In genomic region chr3:115099115-115099884, GRCh38 we compare ENCODE assay signal across 9 cellular contexts. TPM values are rescaled to one million over a fixed set of nuclear protein-coding genes. Genes with fewer than 3 reads are reported as not detected.
A peak's percentile ranks its signal among the peaks of the same experiment; 100 is the strongest.
DNase-seq lines count a peak whose midpoint lies in the region; ATAC-seq and TF ChIP-seq lines count a peak whose summit lies in the region.
"Had no signal": no experiment of that assay in that cellular context is flagged by ENCODE, and none has a peak within 500 bp of the region (broad histone marks: within the 10 kb centered on the region; RNA-seq: fewer than 3 reads in every experiment).

No MANE protein-coding gene starts in this region.

- peak overlapping the region; percentile 77 for H3K27ac ChIP-seq in 22Rv1
- H3K27ac ChIP-seq in cingulate gyrus (ENCODE audit: low read depth, low read length) = peak overlapping the region; percentile 69

- peaks cover 17 to 31% of the 10 kb centered on the region in 2 donors for H3K4me1 Mint-ChIP-seq in natural killer cell

- DNase-seq in natural killer cell = no peak
- DNase-seq in NCI-H128 (lab: John Stamatoyannopoulos, UW; ENCODE audit: unreplicated experiment) = no peak
- DNase-seq in effector CD8-positive, alpha-beta T cell (lab: John Stamatoyannopoulos, UW) = no peak
- no peak for DNase-seq in dermis blood vessel endothelial cell
- no peak for DNase-seq in germinal center (ENCODE audit: low spot score)
- DNase-seq: T1000 had no signal

- H3K4me3 Mint-ChIP-seq in natural killer cell = peak overlapping the region; percentile 76

- intact Hi-C loops in natural killer cell (cut with micrococcal nuclease) = loop anchor here (10.0 kb wide), 1 partner anchor 716 kb away; no protein-coding TSS in a partner anchor

- no peaks in the 10 kb centered on the region for H3K9me3 Mint-ChIP-seq in natural killer cell

- no peaks in the 10 kb centered on the region for H3K36me3 Mint-ChIP-seq in natural killer cell

- TF ChIP-seq CTCF in 22Rv1 (IDR thresholded peaks at IDR 0.05) (no peak), natural killer cell (IDR thresholded peaks at IDR 0.05) (no peak)

- ATAC-seq in HG03354 (IDR thresholded peaks at IDR 0.05; ENCODE audit: poor library complexity, severe bottlenecking, unreplicated experiment) (peak; percentile 8), natural killer cell (no peak)

- H3K27me3 Mint-ChIP-seq in natural killer cell (ENCODE audit: low read depth in 2 of 2) = no peaks in the 10 kb centered on the region

- peak overlapping the region; percentile 62 to 86 for H3K27ac Mint-ChIP-seq in natural killer cell

RNA-seq across cellular contexts. Expression of gene ZBTB20, which starts 47.8 kb away (rescaled TPM):
- total RNA-seq in natural killer cell (10 to 100 TPM; 52.7 to 58.3 (median 55.9) TPM), dermis blood vessel endothelial cell (24.0 and 25.4 TPM in 2 replicates)
